ENCODE assay signal across 8 cellular contexts in the genomic region with DNA sequence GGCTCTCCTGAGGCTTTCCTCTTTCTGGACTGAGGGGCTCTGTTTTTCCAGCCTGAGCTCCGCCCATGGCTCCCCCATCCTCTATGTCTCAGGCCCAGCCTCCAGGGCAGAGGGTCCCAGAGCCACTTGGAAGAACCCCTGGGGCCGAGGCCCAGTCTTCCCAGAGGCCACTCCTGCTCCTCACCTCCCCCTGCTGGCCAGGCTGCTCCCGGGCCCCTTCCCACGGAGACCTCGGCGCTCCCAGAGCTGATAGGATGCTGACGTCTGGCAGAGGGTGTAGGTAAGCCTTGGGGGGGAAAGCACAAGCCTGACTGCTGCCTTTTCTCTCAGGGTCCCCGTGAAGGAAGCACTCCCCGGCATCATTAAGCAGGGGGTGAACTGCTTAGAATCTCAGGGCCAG. TPM values are rescaled to one million over a fixed set of nuclear protein-coding genes. Genes with fewer than 3 reads are reported as not detected.
A peak's percentile ranks its signal among the peaks of the same experiment; 100 is the strongest.
DNase-seq lines count a peak whose midpoint lies in the region; ATAC-seq and TF ChIP-seq lines count a peak whose summit lies in the region.

No MANE protein-coding gene starts in this region.

- peak; percentile 18 for DNase-seq in stimulated activated CD4-positive, alpha-beta T cell treated with anti-CD3 and anti-CD28 coated beads, Interleukin-1b, Interleukin-23, amount 100 ng/mL, for 48 hours
- no peak for DNase-seq in stimulated activated CD4-positive, alpha-beta T cell treated with anti-CD3 and anti-CD28 coated beads, Interleukin-4, amount 100 ng/mL, for 1 hour
- DNase-seq in SK-N-DZ (ENCODE audit: low spot score) (peak; percentile 36), right atrium auricular region (ENCODE audit: low spot score) (no peak), upper lobe of right lung (no peak), NCI-H446 treated with DMSO at 0.1 percent for 48 hours (lab: John Stamatoyannopoulos, UW) (no peak)
- no peak for DNase-seq in effector memory CD4-positive, alpha-beta T cell

- intact Hi-C loops in upper lobe of right lung (cut with DNase I): no loop called here

- H3K27ac ChIP-seq in right atrium auricular region: no peak overlapping the region
- no peak overlapping the region for H3K27ac ChIP-seq in upper lobe of right lung
- H3K27ac ChIP-seq in effector memory CD4-positive, alpha-beta T cell (ENCODE audit: insufficient read depth, low read length, poor library complexity, severe bottlenecking): no peak overlapping the region

- ATAC-seq in upper lobe of right lung (peak; percentile 58), GM21381 (IDR thresholded peaks at IDR 0.05; ENCODE audit: unreplicated experiment) (no peak)

- H3K9me3 ChIP-seq in right atrium auricular region (no peaks in the 10 kb centered on the region), upper lobe of right lung (no peaks in the 10 kb centered on the region)
- no peaks in the 10 kb centered on the region for H3K9me3 ChIP-seq in effector memory CD4-positive, alpha-beta T cell (ENCODE audit: control insufficient read depth, low read length)

- H3K4me3 ChIP-seq in right atrium auricular region (no peak overlapping the region), upper lobe of right lung (no peak overlapping the region)
- no peak overlapping the region for H3K4me3 ChIP-seq in effector memory CD4-positive, alpha-beta T cell (ENCODE audit: insufficient read depth, low read depth, low read length, poor library complexity, severe bottlenecking)

- H3K36me3 ChIP-seq in right atrium auricular region (peaks cover 5% of the 10 kb centered on the region), upper lobe of right lung (no peaks in the 10 kb centered on the region)
- H3K36me3 ChIP-seq in effector memory CD4-positive, alpha-beta T cell (ENCODE audit: control insufficient read depth, insufficient read depth, low read length): no peaks in the 10 kb centered on the region

- TF ChIP-seq CTCF in right atrium auricular region (IDR thresholded peaks at IDR 0.05): peak; percentile 50 to 71
- peak; percentile 52 for TF ChIP-seq CTCF in upper lobe of right lung (IDR thresholded peaks at IDR 0.05)

- H3K27me3 ChIP-seq in right atrium auricular region (no peaks in the 10 kb centered on the region), upper lobe of right lung (peaks cover 1% of the 10 kb centered on the region)
- no peaks in the 10 kb centered on the region for H3K27me3 ChIP-seq in effector memory CD4-positive, alpha-beta T cell (replicated peaks; ENCODE audit: control insufficient read depth, insufficient read depth, low read length, poor library complexity, severe bottlenecking)

- peaks cover 0 to 9% of the 10 kb centered on the region in 2 donors for H3K4me1 ChIP-seq in right atrium auricular region
- no peaks in the 10 kb centered on the region for H3K4me1 ChIP-seq in upper lobe of right lung
- H3K4me1 ChIP-seq in effector memory CD4-positive, alpha-beta T cell (ENCODE audit: control insufficient read depth, insufficient read depth, low read length, poor library complexity, severe bottlenecking): no peaks in the 10 kb centered on the region

RNA-seq across cellular contexts. Expression of a gene that starts 51.4 kb away (rescaled TPM):
- polyA plus RNA-seq in SK-N-DZ (2014; cell fraction: cytosol; rRNA removed): 257 and 343 TPM in 2 replicates
- 116 and 167 TPM in 2 replicates for polyA plus RNA-seq in SK-N-DZ (2014; cell fraction: nucleus; rRNA removed)
- total RNA-seq in right atrium auricular region: 10 to 100 TPM; 47.1 to 55.1 TPM
- 114 TPM for total RNA-seq in upper lobe of right lung

RNA-seq across cellular contexts. Expression of a gene that starts 51.8 kb away (rescaled TPM):
- 57.5 and 61.5 TPM in 2 replicates for polyA plus RNA-seq in SK-N-DZ (2014; cell fraction: cytosol; rRNA removed)
- polyA plus RNA-seq in SK-N-DZ (2014; cell fraction: nucleus; rRNA removed): 32.3 and 40.4 TPM in 2 replicates
- total RNA-seq in right atrium auricular region: 10 to 100 TPM; 29.3 to 37.5 TPM
- total RNA-seq in upper lobe of right lung: 55.6 TPM

Comparison
In these comparisons a context has a peak if more than half of its experiments do, and no peak if none do; other contexts are left out.
1. DNase-seq: peak in stimulated activated CD4-positive, alpha-beta T cell treated with anti-CD3 and anti-CD28 coated beads, Interleukin-1b, Interleukin-23, amount 100 ng/mL, for 48 hours (single experiment) and SK-N-DZ (single experiment); none in stimulated activated CD4-positive, alpha-beta T cell treated with anti-CD3 and anti-CD28 coated beads, Interleukin-4, amount 100 ng/mL, for 1 hour (single experiment), right atrium auricular region (single experiment), upper lobe of right lung (single experiment), effector memory CD4-positive, alpha-beta T cell (0 of 3) and NCI-H446 treated with DMSO at 0.1 percent for 48 hours (single experiment).